11 cellular contexts compared by ENCODE assay signal in genomic region chr7:43785425-43785824, GRCh38.
A peak's percentile ranks its signal among the peaks of the same experiment; 100 is the strongest.
DNase-seq lines count a peak whose midpoint lies in the region; ATAC-seq, FAIRE-seq and TF ChIP-seq lines count a peak whose summit lies in the region.
"Had no signal": no experiment of that assay in that cellular context is flagged by ENCODE, and none has a peak within 500 bp of the region (broad histone marks: within the 10 kb centered on the region; RNA-seq: fewer than 3 reads in every experiment).

No MANE protein-coding gene starts in this region.

- FAIRE-seq in RCC 7860 (lab: Jason Lieb, UNC), result peak; percentile 97

- no peak overlapping the region for H3K4me3 Mint-ChIP-seq in nephron

- H3K4me3 ChIP-seq in fibroblast of mammary gland (ENCODE audit: control insufficient read depth, low read depth, low read length), result no peak overlapping the region
- H3K4me3 ChIP-seq: testis had no signal

- TF ChIP-seq CTCF in fibroblast of mammary gland (conservative IDR thresholded peaks at IDR 0.05; ENCODE audit: control insufficient read depth, insufficient read depth, low read depth, low read length), result no peak
- no peak for TF ChIP-seq CTCF in nephron (IDR thresholded peaks at IDR 0.05; ENCODE audit: unreplicated experiment in 3 of 3)

- no peak for ATAC-seq in GM19463 (IDR thresholded peaks at IDR 0.05; ENCODE audit: unreplicated experiment)

- peaks cover 13% of the 10 kb centered on the region for H3K4me1 Mint-ChIP-seq in nephron

- H3K27ac Mint-ChIP-seq in nephron, result peak overlapping the region; percentile 31 to 73 (median 71)

- H3K36me3 Mint-ChIP-seq in nephron (ENCODE audit: low read depth), result peaks cover 42% of the 10 kb centered on the region

- peak; percentile 88 for DNase-seq in AG20443 (ENCODE audit: low spot score)
- peak; percentile 89 for DNase-seq in RCC 7860 (ENCODE audit: low spot score)
- peak; percentile 97 for DNase-seq in fibroblast of mammary gland (ENCODE audit: low read depth)
- no peak for DNase-seq in NCI-H2107 (lab: John Stamatoyannopoulos, UW)
- DNase-seq in posterior cingulate gyrus, result no peak
- DNase-seq in activated CD4-positive, CD25-positive, alpha-beta regulatory T cell treated with anti-CD3 and anti-CD28 coated beads, Interleukin-2, amount 50 U/mL, for 72 hours, result no peak
- DNase-seq: Caco-2; central memory CD4-positive, alpha-beta T cell; testis had no signal

- H3K27me3 Mint-ChIP-seq in nephron (ENCODE audit: low read depth), result no peaks in the 10 kb centered on the region

- H3K9me3 Mint-ChIP-seq in nephron, result peaks cover 3% of the 10 kb centered on the region

- intact Hi-C loops in posterior cingulate gyrus (cut with DNase I), result no loop called here

Comparison
In these comparisons a context has a peak if more than half of its experiments do, and no peak if none do; other contexts are left out.
1. DNase-seq: peak in AG20443 (single experiment), RCC 7860 (single experiment) and fibroblast of mammary gland (single experiment); none in NCI-H2107 (single experiment), posterior cingulate gyrus (0 of 10) and activated CD4-positive, CD25-positive, alpha-beta regulatory T cell treated with anti-CD3 and anti-CD28 coated beads, Interleukin-2, amount 50 U/mL, for 72 hours (single experiment).